30 cellular contexts compared by ENCODE assay signal in genomic region chr11:115117931-115118479, GRCh38.
"Had no signal": no experiment of that assay in that cellular context is flagged by ENCODE, and none has a peak within 500 bp of the region (broad histone marks: within the 10 kb centered on the region; RNA-seq: fewer than 3 reads in every experiment).

No MANE protein-coding gene starts in this region.

- H3K9me3 ChIP-seq: adrenal gland, stomach, thyroid gland, upper lobe of left lung had no signal

- DNase-seq: activated CD4-positive, alpha-beta memory T cell treated with anti-CD3 and anti-CD28 coated beads for 36 hours; activated CD4-positive, alpha-beta T cell treated with anti-CD3 and anti-CD28 coated beads, Interleukin-2, amount 10 ng/mL, durations not matched to agents 24 days and 14 days; activated CD4-positive, CD25-positive, alpha-beta regulatory T cell treated with anti-CD3 and anti-CD28 coated beads, Interleukin-2, amount 50 U/mL, for 72 hours; activated CD8-positive, alpha-beta memory T cell treated with anti-CD3 and anti-CD28 coated beads, Interleukin-2, amount 50 U/mL, for 4 hours; activated effector memory CD4-positive, alpha-beta T cell treated with anti-CD3 and anti-CD28 coated beads, Interleukin-2, amount 50 U/mL, for 16 hours; activated naive CD4-positive, alpha-beta T cell treated with anti-CD3 and anti-CD28 coated beads for 36 hours; activated naive CD8-positive, alpha-beta T cell treated with anti-CD3 and anti-CD28 coated beads for 36 hours; activated T-cell treated with anti-CD3 and anti-CD28 coated beads, Interleukin-2, amount 50 U/mL, for 1 hour; adrenal gland; aorta; brain microvascular endothelial cell; dorsolateral prefrontal cortex; effector memory CD4-positive, alpha-beta T cell; islet precursor cell; left ventricle myocardium superior; nephron progenitor cell; occipital lobe; posterior cingulate gyrus; right cardiac atrium; stimulated activated CD4-positive, alpha-beta T cell treated with anti-CD3 and anti-CD28 coated beads, Interleukin-15, amount 100 ng/mL, for 24 hours; stimulated activated CD4-positive, alpha-beta T cell treated with anti-CD3 and anti-CD28 coated beads, Interleukin-2, amount 100 ng/mL, for 24 hours; stimulated activated naive B cell treated with anti-CD40 and anti-IgM and Interleukin-4, amounts not matched to agents 10 μg/mL and 1 μg/mL and 100 μg/mL, for 72 hours; stomach; T1000; thyroid gland; WERI-Rb-1 had no signal

- H3K27me3 Mint-ChIP-seq: activated CD4-positive, alpha-beta T cell treated with anti-CD3 and anti-CD28 coated beads, Interleukin-2, amount 10 ng/mL, durations not matched to agents 24 days and 14 days; activated naive CD8-positive, alpha-beta T cell treated with anti-CD3 and anti-CD28 coated beads for 36 hours had no signal

- FAIRE-seq: frontal cortex had no signal

- H3K4me3 Mint-ChIP-seq: activated CD4-positive, alpha-beta memory T cell treated with anti-CD3 and anti-CD28 coated beads for 36 hours; activated CD4-positive, alpha-beta T cell treated with anti-CD3 and anti-CD28 coated beads, Interleukin-2, amount 10 ng/mL, durations not matched to agents 24 days and 14 days; activated naive CD4-positive, alpha-beta T cell treated with anti-CD3 and anti-CD28 coated beads for 36 hours; activated naive CD8-positive, alpha-beta T cell treated with anti-CD3 and anti-CD28 coated beads for 36 hours; activated T-helper 1 cell treated with anti-CD3 and anti-CD28 coated beads, Interleukin-12 subunit alpha, Interleukin-12 subunit beta, Interleukin-2, Interleukin-4 antibody, amounts not matched to agents 30 ng/mL and 10 ng/mL and 1 ng/mL, durations not matched to agents 14 hours and 24 hours and 36 hours; nephron progenitor cell; stimulated activated naive B cell treated with anti-CD40 and anti-IgM and Interleukin-4, amounts not matched to agents 10 μg/mL and 1 μg/mL and 100 μg/mL, for 72 hours had no signal

- H3K4me1 Mint-ChIP-seq: activated CD4-positive, alpha-beta T cell treated with anti-CD3 and anti-CD28 coated beads, Interleukin-2, amount 10 ng/mL, durations not matched to agents 24 days and 14 days; activated naive CD8-positive, alpha-beta T cell treated with anti-CD3 and anti-CD28 coated beads for 36 hours; stimulated activated naive B cell treated with anti-CD40 and anti-IgM and Interleukin-4, amounts not matched to agents 10 μg/mL and 1 μg/mL and 100 μg/mL, for 72 hours had no signal

- H3K27ac ChIP-seq: adrenal gland, brain microvascular endothelial cell, coronary artery, dorsolateral prefrontal cortex, stomach, thyroid gland, upper lobe of left lung, WERI-Rb-1 had no signal

- H3K4me1 ChIP-seq: adrenal gland, thyroid gland, upper lobe of left lung had no signal

- H3K9me3 Mint-ChIP-seq: activated CD4-positive, alpha-beta memory T cell treated with anti-CD3 and anti-CD28 coated beads for 36 hours; activated CD4-positive, alpha-beta T cell treated with anti-CD3 and anti-CD28 coated beads, Interleukin-2, amount 10 ng/mL, durations not matched to agents 24 days and 14 days; activated naive CD4-positive, alpha-beta T cell treated with anti-CD3 and anti-CD28 coated beads for 36 hours; activated naive CD8-positive, alpha-beta T cell treated with anti-CD3 and anti-CD28 coated beads for 36 hours; activated T-helper 1 cell treated with anti-CD3 and anti-CD28 coated beads, Interleukin-12 subunit alpha, Interleukin-12 subunit beta, Interleukin-2, Interleukin-4 antibody, amounts not matched to agents 30 ng/mL and 10 ng/mL and 1 ng/mL, durations not matched to agents 14 hours and 24 hours and 36 hours; nephron progenitor cell had no signal

- H3K27ac Mint-ChIP-seq: activated CD4-positive, alpha-beta memory T cell treated with anti-CD3 and anti-CD28 coated beads for 36 hours; activated CD4-positive, alpha-beta T cell treated with anti-CD3 and anti-CD28 coated beads, Interleukin-2, amount 10 ng/mL, durations not matched to agents 24 days and 14 days; activated naive CD4-positive, alpha-beta T cell treated with anti-CD3 and anti-CD28 coated beads for 36 hours; activated naive CD8-positive, alpha-beta T cell treated with anti-CD3 and anti-CD28 coated beads for 36 hours; activated T-helper 1 cell treated with anti-CD3 and anti-CD28 coated beads, Interleukin-12 subunit alpha, Interleukin-12 subunit beta, Interleukin-2, Interleukin-4 antibody, amounts not matched to agents 30 ng/mL and 10 ng/mL and 1 ng/mL, durations not matched to agents 14 hours and 24 hours and 36 hours; nephron progenitor cell; stimulated activated naive B cell treated with anti-CD40 and anti-IgM and Interleukin-4, amounts not matched to agents 10 μg/mL and 1 μg/mL and 100 μg/mL, for 72 hours had no signal

- H3K36me3 Mint-ChIP-seq: activated CD4-positive, alpha-beta memory T cell treated with anti-CD3 and anti-CD28 coated beads for 36 hours; activated naive CD8-positive, alpha-beta T cell treated with anti-CD3 and anti-CD28 coated beads for 36 hours; stimulated activated naive B cell treated with anti-CD40 and anti-IgM and Interleukin-4, amounts not matched to agents 10 μg/mL and 1 μg/mL and 100 μg/mL, for 72 hours had no signal

- H3K27me3 ChIP-seq: adrenal gland, brain microvascular endothelial cell, stomach, thyroid gland, upper lobe of left lung had no signal

- H3K4me3 ChIP-seq: adrenal gland, coronary artery, dorsolateral prefrontal cortex, stomach, thyroid gland, upper lobe of left lung had no signal

- ATAC-seq: left ventricle myocardium superior; right cardiac atrium; stimulated activated naive B cell treated with anti-CD40 and anti-IgM and Interleukin-4, amounts not matched to agents 10 μg/mL and 1 μg/mL and 100 μg/mL, for 72 hours had no signal

- H3K36me3 ChIP-seq: adrenal gland, brain microvascular endothelial cell, stomach, thyroid gland, upper lobe of left lung, WERI-Rb-1 had no signal
